In genomic region chr12:43544703-43545102, GRCh38 we compare ENCODE assay signal across 2 cellular contexts.
TF ChIP-seq lines count a peak whose summit lies in the region.

No MANE protein-coding gene starts in this region.

TF ChIP-seq in GM23338, 12 proteins besides CTCF, POLR2A, EP300 and RAD21 (continued from another document):
- TF ChIP-seq REST (IDR thresholded peaks at IDR 0.05; ENCODE audit: unreplicated experiment), result peak; percentile 51

TF ChIP-seq in HEK293, 187 proteins besides CTCF, POLR2A, EP300 and RAD21:
- TF ChIP-seq REST (tag by site-specific recombination; IDR thresholded peaks at IDR 0.05), result peak; percentile 79
- TF ChIP-seq HIC1 (tag by site-specific recombination; IDR thresholded peaks at IDR 0.05), result no peak
